ENCODE assay signal across 20 cellular contexts in the genomic region with DNA sequence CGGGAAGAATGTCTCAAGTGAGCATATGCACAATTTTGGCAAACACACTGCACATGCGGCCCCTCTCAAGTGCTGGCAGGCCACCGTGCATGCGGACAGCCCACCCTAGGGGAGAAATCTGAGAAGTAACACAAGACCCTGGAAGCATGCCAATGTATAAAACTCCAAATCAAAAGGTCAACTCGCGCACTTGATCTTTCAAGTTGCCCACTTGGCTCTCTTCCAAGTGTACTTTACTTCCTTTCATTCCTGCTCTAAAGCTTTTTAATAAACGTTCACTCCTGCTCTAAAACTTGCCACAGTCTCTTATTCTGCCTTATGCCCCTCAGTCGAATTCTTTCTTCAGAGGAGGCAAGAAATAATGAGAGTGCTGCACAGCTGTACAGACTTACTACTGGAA.
"Had no signal": no experiment of that assay in that cellular context is flagged by ENCODE, and none has a peak within 500 bp of the region (broad histone marks: within the 10 kb centered on the region; RNA-seq: fewer than 3 reads in every experiment).

No MANE protein-coding gene starts in this region.

- H3K36me3 ChIP-seq: heart left ventricle, prostate gland, right lobe of liver, stomach, thoracic aorta, transverse colon had no signal

- FAIRE-seq: endometrium, frontal cortex, islet of Langerhans had no signal

- H3K4me1 ChIP-seq: heart left ventricle, parathyroid adenoma, prostate gland, right lobe of liver, stomach, transverse colon had no signal

- H2AFZ ChIP-seq: parathyroid adenoma had no signal

- H3K27me3 ChIP-seq: heart left ventricle, right lobe of liver, stomach, transverse colon had no signal

- H3K79me2 ChIP-seq: parathyroid adenoma had no signal

- DNase-seq: effector memory CD4-positive, alpha-beta T cell; heart left ventricle; hypothalamus; kidney glomerular epithelial cell; mammary epithelial cell; naive thymus-derived CD4-positive, alpha-beta T cell; nephron progenitor cell; right lobe of liver; stimulated activated CD4-positive, alpha-beta T cell treated with anti-CD3 and anti-CD28 coated beads, Interleukin-2, amount 100 ng/mL, for 24 hours; stimulated activated CD4-positive, alpha-beta T cell treated with anti-CD3 and anti-CD28 coated beads, Interleukin-4, amount 100 ng/mL, for 4 hours; stimulated activated naive B cell treated with anti-CD40 and anti-IgM and Interleukin-4, amounts not matched to agents 10 μg/mL and 1 μg/mL and 100 μg/mL, for 72 hours; stomach; substantia nigra; transverse colon had no signal

- H3K27ac ChIP-seq: heart left ventricle, parathyroid adenoma, prostate gland, right lobe of liver, stomach, thoracic aorta, transverse colon had no signal

- H3K9me3 ChIP-seq: heart left ventricle, prostate gland, right lobe of liver, stomach, thoracic aorta, transverse colon had no signal

- H3K4me3 ChIP-seq: heart left ventricle, prostate gland, right lobe of liver, stomach, thoracic aorta, transverse colon had no signal
